16 cellular contexts compared by ENCODE assay signal in the genomic region with DNA sequence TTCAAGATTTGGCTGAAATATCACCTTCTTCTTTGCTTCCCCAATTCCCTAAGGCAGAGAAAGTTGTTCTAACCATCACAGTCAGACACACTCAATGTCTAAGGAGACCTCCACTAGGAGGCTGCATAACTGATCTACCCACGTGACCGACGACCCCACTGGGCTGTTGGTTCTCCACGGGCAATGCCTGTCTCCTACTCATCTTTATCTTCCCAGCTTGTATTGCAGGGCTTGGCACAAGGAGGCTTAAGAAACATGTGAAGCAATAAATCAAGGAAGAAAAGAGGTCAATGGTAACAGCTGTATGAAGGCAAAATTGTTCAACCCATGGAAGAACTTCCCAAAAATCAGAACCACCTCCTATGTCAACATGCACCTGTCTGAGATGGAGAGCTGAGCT. TPM values are rescaled to one million over a fixed set of nuclear protein-coding genes. Genes with fewer than 3 reads are reported as not detected.
DNase-seq lines count a peak whose midpoint lies in the region; TF ChIP-seq lines count a peak whose summit lies in the region.
"Had no signal": no experiment of that assay in that cellular context is flagged by ENCODE, and none has a peak within 500 bp of the region (broad histone marks: within the 10 kb centered on the region; RNA-seq: fewer than 3 reads in every experiment).

No MANE protein-coding gene starts in this region.

- DNase-seq in MCF 10A (ENCODE audit: unreplicated experiment) (no peak), breast epithelium (ENCODE audit: low spot score in 2 of 2) (no peak), mesenchymal stem cell (no peak), type B pancreatic cell (ENCODE audit: extremely low spot score, unreplicated experiment) (no peak), DMS79 treated with DMSO at 0.1 percent for 48 hours (lab: John Stamatoyannopoulos, UW) (no peak), CD14-positive monocyte (ENCODE audit: low spot score) (no peak), stomach (no peak)
- DNase-seq: CD8-positive, alpha-beta T cell; NCI-H1694; NCI-H2081 treated with DMSO at 0.1 percent for 48 hours; NCI-H526 had no signal

- no peak overlapping the region for H3K4ac ChIP-seq in mesenchymal stem cell (ENCODE audit: low read depth in 1 of 2, low read length in 2 of 2)

- no peak overlapping the region for H3K18ac ChIP-seq in mesenchymal stem cell (ENCODE audit: low read depth in 1 of 2, low read length in 2 of 2)

- H3K27me3 ChIP-seq in breast epithelium (no peaks in the 10 kb centered on the region), mesenchymal stem cell (ENCODE audit: control insufficient read depth in 1 of 2, insufficient read depth in 1 of 2, low read length in 2 of 2) (no peaks in the 10 kb centered on the region), stomach (no peaks in the 10 kb centered on the region)
- H3K27me3 ChIP-seq: BLaER1 treated with 17β-estradiol and CSF1 and Interleukin-3, amounts not matched to agents 10 nM and 100 nM; SJSA1 had no signal

- no peak overlapping the region for H4K91ac ChIP-seq in mesenchymal stem cell (ENCODE audit: low read length)

- H3K4me2 ChIP-seq in mesenchymal stem cell (ENCODE audit: low read length, poor library complexity, severe bottlenecking) = no peak overlapping the region
- H3K4me2 ChIP-seq: BLaER1 treated with 17β-estradiol and CSF1 and Interleukin-3, amounts not matched to agents 10 nM and 100 nM had no signal

- H3K4me1 Mint-ChIP-seq in MCF 10A (ENCODE audit: insufficient read depth, unreplicated experiment) = no peaks in the 10 kb centered on the region
- peaks cover 23% of the 10 kb centered on the region for H3K4me1 Mint-ChIP-seq in dendritic cell treated with granulocyte-macrophage colony-stimulating factor and Interleukin-4, amounts not matched to agents 40 ng/mL and 50 ng/mL, for 4 days (ENCODE audit: low read depth)
- peaks cover 16% of the 10 kb centered on the region for H3K4me1 Mint-ChIP-seq in type B pancreatic cell (ENCODE audit: unreplicated experiment)
- H3K4me1 Mint-ChIP-seq in CD14-positive monocyte = peaks cover 6% of the 10 kb centered on the region
- H3K4me1 Mint-ChIP-seq: IgD-negative memory B cell had no signal

- no peak overlapping the region for H3K4me3 ChIP-seq in breast epithelium
- H3K4me3 ChIP-seq in mesenchymal stem cell (ENCODE audit: insufficient read depth in 1 of 2, low read depth in 1 of 2, low read length in 2 of 2) = no peak overlapping the region
- H3K4me3 ChIP-seq in stomach = no peak overlapping the region
- H3K4me3 ChIP-seq: BLaER1 treated with 17β-estradiol and CSF1 and Interleukin-3, amounts not matched to agents 10 nM and 100 nM; SJSA1 had no signal

- no peak overlapping the region for H2AFZ ChIP-seq in mesenchymal stem cell (ENCODE audit: low read depth, low read length)

- H2BK5ac ChIP-seq in mesenchymal stem cell (ENCODE audit: low read depth, low read length, poor library complexity, severe bottlenecking) = no peak overlapping the region

- H3K4me1 ChIP-seq in breast epithelium (no peaks in the 10 kb centered on the region), mesenchymal stem cell (ENCODE audit: control insufficient read depth, insufficient read depth, low read depth, low read length) (peaks cover 4% of the 10 kb centered on the region), stomach (peaks cover 0 to 11% (median 0%) of the 10 kb centered on the region in 4 donors)
- H3K4me1 ChIP-seq: SJSA1 had no signal

- peaks cover 39% of the 10 kb centered on the region for H3K79me1 ChIP-seq in mesenchymal stem cell (replicated peaks; ENCODE audit: low read length, poor library complexity, severe bottlenecking)

- no peak overlapping the region for H4K8ac ChIP-seq in mesenchymal stem cell (ENCODE audit: low read length)

- H3K9me3 Mint-ChIP-seq in MCF 10A (ENCODE audit: unreplicated experiment) (no peaks in the 10 kb centered on the region), type B pancreatic cell (no peaks in the 10 kb centered on the region), CD14-positive monocyte (peaks cover 0 to 3% (median 0%) of the 10 kb centered on the region in 7 donors)
- no peaks in the 10 kb centered on the region for H3K9me3 Mint-ChIP-seq in dendritic cell treated with granulocyte-macrophage colony-stimulating factor and Interleukin-4, amounts not matched to agents 40 ng/mL and 50 ng/mL, for 4 days
- H3K9me3 Mint-ChIP-seq: CD8-positive, alpha-beta T cell had no signal

- H3K36me3 Mint-ChIP-seq in MCF 10A (ENCODE audit: insufficient read depth, unreplicated experiment) (peaks cover 20% of the 10 kb centered on the region), type B pancreatic cell (peaks cover 24% of the 10 kb centered on the region), CD14-positive monocyte (peaks cover 24 to 48% of the 10 kb centered on the region in 2 donors)
- H3K36me3 Mint-ChIP-seq in dendritic cell treated with granulocyte-macrophage colony-stimulating factor and Interleukin-4, amounts not matched to agents 40 ng/mL and 50 ng/mL, for 4 days (ENCODE audit: low read depth) = peaks cover 6% of the 10 kb centered on the region

- H3K4me3 Mint-ChIP-seq in MCF 10A (ENCODE audit: unreplicated experiment) (no peak overlapping the region), type B pancreatic cell (no peak overlapping the region), CD14-positive monocyte (no peak overlapping the region)
- no peak overlapping the region for H3K4me3 Mint-ChIP-seq in dendritic cell treated with granulocyte-macrophage colony-stimulating factor and Interleukin-4, amounts not matched to agents 40 ng/mL and 50 ng/mL, for 4 days
- H3K4me3 Mint-ChIP-seq: CD8-positive, alpha-beta T cell; IgD-negative memory B cell had no signal

- intact Hi-C loops in MCF 10A (cut with micrococcal nuclease) (no loop called here), breast epithelium (cut with DNase I; ENCODE audit: low total_unique reads) (no loop called here), CD14-positive monocyte (cut with micrococcal nuclease) (no loop called here), stomach (cut with DNase I; ENCODE audit: low total_unique reads) (no loop called here)
- intact Hi-C loops in dendritic cell treated with granulocyte-macrophage colony-stimulating factor and Interleukin-4, amounts not matched to agents 40 ng/mL and 50 ng/mL, for 4 days (cut with micrococcal nuclease) = no loop called here

- CTCF ChIA-PET in MCF 10A (lab: Yijun Ruan, JAX) = interaction anchor here (0.6 kb wide), 1 partner anchor 1908 kb away, joined by 4 read pairs; no protein-coding TSS in a partner anchor

- TF ChIP-seq POLR2A in breast epithelium (IDR thresholded peaks at IDR 0.05) = no peak
- no peak for TF ChIP-seq POLR2A in stomach (IDR thresholded peaks at IDR 0.05)

- no peak overlapping the region for H2BK120ac ChIP-seq in mesenchymal stem cell (ENCODE audit: low read depth, low read length)

- H2AK5ac ChIP-seq in mesenchymal stem cell (ENCODE audit: low read length, severe bottlenecking) = peak overlapping the region; percentile 82

- no TSS peak for BruUV-seq in MCF 10A (replicated peaks; lab: Mats Ljungman, UMichigan)

- H3K27ac Mint-ChIP-seq in MCF 10A (ENCODE audit: low read depth, unreplicated experiment) = peak overlapping the region; percentile 73
- peak overlapping the region; percentile 69 for H3K27ac Mint-ChIP-seq in dendritic cell treated with granulocyte-macrophage colony-stimulating factor and Interleukin-4, amounts not matched to agents 40 ng/mL and 50 ng/mL, for 4 days
- H3K27ac Mint-ChIP-seq in type B pancreatic cell = peak overlapping the region; percentile 33
- peak overlapping the region in 2 of 7 donors; percentile 34 to 40 for H3K27ac Mint-ChIP-seq in CD14-positive monocyte
- H3K27ac Mint-ChIP-seq: CD8-positive, alpha-beta T cell had no signal

- no peak overlapping the region for H2BK15ac ChIP-seq in mesenchymal stem cell (ENCODE audit: low read depth, poor library complexity, severe bottlenecking)

- H2BK12ac ChIP-seq in mesenchymal stem cell (ENCODE audit: low read length in 2 of 2) = no peak overlapping the region

- POLR2A ChIA-PET in MCF 10A (lab: Yijun Ruan, JAX) = interaction anchor here (0.6 kb wide), 1 partner anchor 26 kb away, joined by 3 read pairs; no protein-coding TSS in a partner anchor

- H3K36me3 ChIP-seq in breast epithelium = no peaks in the 10 kb centered on the region
- H3K36me3 ChIP-seq in mesenchymal stem cell (ENCODE audit: control insufficient read depth in 1 of 2, insufficient read depth in 2 of 2, low read depth in 1 of 2, low read length in 2 of 2) = peaks cover 14 to 15% of the 10 kb centered on the region in 2 experiments
- peaks cover 5 to 37% (median 24%) of the 10 kb centered on the region in 4 donors for H3K36me3 ChIP-seq in stomach

- H3K27ac ChIP-seq in breast epithelium (no peak overlapping the region), mesenchymal stem cell (ENCODE audit: low read length, poor library complexity, severe bottlenecking) (no peak overlapping the region), stomach (no peak overlapping the region)
- H3K27ac ChIP-seq: 22Rv1; BLaER1 treated with 17β-estradiol and CSF1 and Interleukin-3, amounts not matched to agents 10 nM and 100 nM; SJSA1 had no signal

- H3K14ac ChIP-seq in mesenchymal stem cell (ENCODE audit: low read length in 2 of 2) = no peak overlapping the region

- WGBS in mesenchymal stem cell = 91% methylated on average over 3 of the region's 4 CpGs
- WGBS in stomach, 5 donors = 78 to 92% (median 83%) methylated on average over 4 of the region's 4 CpGs

- H3K27me3 Mint-ChIP-seq in MCF 10A (ENCODE audit: insufficient read depth, unreplicated experiment) (no peaks in the 10 kb centered on the region), type B pancreatic cell (no peaks in the 10 kb centered on the region), CD14-positive monocyte (ENCODE audit: low read depth in 3 of 3) (no peaks in the 10 kb centered on the region)
- no peaks in the 10 kb centered on the region for H3K27me3 Mint-ChIP-seq in dendritic cell treated with granulocyte-macrophage colony-stimulating factor and Interleukin-4, amounts not matched to agents 40 ng/mL and 50 ng/mL, for 4 days
- H3K27me3 Mint-ChIP-seq: IgD-negative memory B cell had no signal

- no peak overlapping the region for H3K9ac ChIP-seq in mesenchymal stem cell (ENCODE audit: low read length)
- H3K9ac ChIP-seq: BLaER1 treated with 17β-estradiol and CSF1 and Interleukin-3, amounts not matched to agents 10 nM and 100 nM had no signal

- TF ChIP-seq EP300 in stomach (IDR thresholded peaks at IDR 0.05) = no peak

- no peak for TF ChIP-seq CTCF in MCF 10A (IDR thresholded peaks at IDR 0.05; ENCODE audit: unreplicated experiment)
- TF ChIP-seq CTCF in breast epithelium (IDR thresholded peaks at IDR 0.05) = no peak
- no peak for TF ChIP-seq CTCF in type B pancreatic cell (conservative IDR thresholded peaks at IDR 0.05)
- TF ChIP-seq CTCF in CD14-positive monocyte (IDR thresholded peaks at IDR 0.05) = no peak
- TF ChIP-seq CTCF in stomach (IDR thresholded peaks at IDR 0.05) = no peak

- H3K23ac ChIP-seq in mesenchymal stem cell (ENCODE audit: low read length in 2 of 2) = no peak overlapping the region

- H3K9me3 ChIP-seq in breast epithelium (no peaks in the 10 kb centered on the region), mesenchymal stem cell (ENCODE audit: control insufficient read depth, low read length) (no peaks in the 10 kb centered on the region), stomach (no peaks in the 10 kb centered on the region)
- H3K9me3 ChIP-seq: SJSA1 had no signal

RNA-seq across cellular contexts. Expression of a gene that starts 27.1 kb away (rescaled TPM):
- total RNA-seq in MCF 10A (2022) (15.1 and 18.3 TPM in 2 replicates), breast epithelium (10 to 100 TPM in 2 of 3 donors, 1 to 10 TPM in 1; 3.8 to 19.9 (median 12.5) TPM), type B pancreatic cell (ENCODE audit: low replicate concordance) (10.9 and 16.3 TPM in 2 replicates), stomach (10 to 100 TPM in 3 of 5 donors, 1 to 10 TPM in 2; 7.6 to 42.9 (median 13.6) TPM)
- 2.5 TPM for polyA plus RNA-seq in mesenchymal stem cell (2013, experiment 1 of 2)
- 2.4 TPM for polyA plus RNA-seq in mesenchymal stem cell (2013, experiment 2 of 2)
- polyA plus RNA-seq in CD14-positive monocyte (under 1 TPM; 0.27 to 0.93 TPM), stomach (1 to 10 TPM in 1 of 3 donors, under 1 TPM in 2; 0.76 to 3.5 (median 0.81) TPM)
